ENCODE assay signal across 17 cellular contexts in genomic region chr7:17333227-17333626, GRCh38. TPM values are rescaled to one million over a fixed set of nuclear protein-coding genes. Genes with fewer than 3 reads are reported as not detected.
DNase-seq lines count a peak whose midpoint lies in the region; ATAC-seq and TF ChIP-seq lines count a peak whose summit lies in the region.
"Had no signal": no experiment of that assay in that cellular context is flagged by ENCODE, and none has a peak within 500 bp of the region (broad histone marks: within the 10 kb centered on the region; RNA-seq: fewer than 3 reads in every experiment).

No MANE protein-coding gene starts in this region.

- no peaks in the 10 kb centered on the region for H3F3A ChIP-seq in smooth muscle cell (ENCODE audit: low read depth)

- DNase-seq in HFFc6, result no peak
- no peak for DNase-seq in RWPE2 (ENCODE audit: low spot score)
- DNase-seq in fibroblast of the aortic adventitia (ENCODE audit: low read depth), result peak; percentile 52
- no peak for DNase-seq in smooth muscle cell (lab: John Stamatoyannopoulos, UW; ENCODE audit: unreplicated experiment)
- no peak for DNase-seq in GM03348 (ENCODE audit: low spot score)
- DNase-seq in NCI-H2029 (lab: John Stamatoyannopoulos, UW), result no peak
- no peak for DNase-seq in effector memory CD4-positive, alpha-beta T cell
- DNase-seq: ACHN, AML-193, DMS79 treated with DMSO at 0.1 percent for 48 hours, H9, NCI-H1092 treated with DMSO at 0.1 percent for 48 hours, NCI-H1694 treated with DMSO at 0.1 percent for 48 hours, NCI-H526, PC-9, SJCRH30 had no signal

- ATAC-seq in RWPE2 (ENCODE audit: low read depth), result no peak

- no peak overlapping the region for H3K4me2 ChIP-seq in smooth muscle cell
- H3K4me2 ChIP-seq: PC-9 had no signal

- no peak overlapping the region for H3K4me3 Mint-ChIP-seq in HFFc6
- H3K4me3 Mint-ChIP-seq: CD14-positive monocyte, H9 had no signal

- H3K4me1 ChIP-seq in RWPE2 (ENCODE audit: insufficient read depth, poor library complexity, severe bottlenecking) (no peaks in the 10 kb centered on the region), smooth muscle cell (ENCODE audit: low read depth) (no peaks in the 10 kb centered on the region)
- H3K4me1 ChIP-seq in effector memory CD4-positive, alpha-beta T cell (ENCODE audit: control insufficient read depth, insufficient read depth, low read length, poor library complexity, severe bottlenecking), result no peaks in the 10 kb centered on the region
- H3K4me1 ChIP-seq: SJCRH30 had no signal

- H3K9me3 ChIP-seq in RWPE2 (ENCODE audit: severe bottlenecking), result no peaks in the 10 kb centered on the region
- no peaks in the 10 kb centered on the region for H3K9me3 ChIP-seq in smooth muscle cell (replicated peaks; ENCODE audit: low read depth)
- no peaks in the 10 kb centered on the region for H3K9me3 ChIP-seq in effector memory CD4-positive, alpha-beta T cell (ENCODE audit: control insufficient read depth, low read length)
- H3K9me3 ChIP-seq: SJCRH30 had no signal

- no peak for TF ChIP-seq CTCF in HFFc6 (IDR thresholded peaks at IDR 0.05)
- no peak for TF ChIP-seq CTCF in RWPE2 (IDR thresholded peaks at IDR 0.05; ENCODE audit: poor library complexity, severe bottlenecking)
- no peak for TF ChIP-seq CTCF in fibroblast of the aortic adventitia (IDR thresholded peaks at IDR 0.05; ENCODE audit: insufficient read depth, low read length)
- TF ChIP-seq CTCF in smooth muscle cell (IDR thresholded peaks at IDR 0.05; ENCODE audit: borderline replicate concordance, insufficient read depth, poor library complexity, severe bottlenecking), result no peak

- H3K27ac ChIP-seq in RWPE2 (ENCODE audit: poor library complexity, severe bottlenecking) (peak overlapping the region; percentile 3), smooth muscle cell (ENCODE audit: low read depth) (peak overlapping the region; percentile 41)
- H3K27ac ChIP-seq in effector memory CD4-positive, alpha-beta T cell (ENCODE audit: insufficient read depth, low read length, poor library complexity, severe bottlenecking), result no peak overlapping the region
- H3K27ac ChIP-seq: PC-9, SJCRH30 had no signal

- H2AFZ ChIP-seq in smooth muscle cell (ENCODE audit: low read depth), result no peak overlapping the region
- H2AFZ ChIP-seq: PC-9 had no signal

- peak overlapping the region; percentile 18 for H3K27ac Mint-ChIP-seq in HFFc6
- H3K27ac Mint-ChIP-seq: CD14-positive monocyte, H9 had no signal

- H3K79me2 ChIP-seq in smooth muscle cell (ENCODE audit: low read depth), result peaks cover 49% of the 10 kb centered on the region

- H3K27me3 ChIP-seq in RWPE2 (ENCODE audit: insufficient read depth, poor library complexity, severe bottlenecking), result no peaks in the 10 kb centered on the region
- H3K27me3 ChIP-seq in smooth muscle cell (ENCODE audit: low read depth), result no peaks in the 10 kb centered on the region
- H3K27me3 ChIP-seq in effector memory CD4-positive, alpha-beta T cell (replicated peaks; ENCODE audit: control insufficient read depth, insufficient read depth, low read length, poor library complexity, severe bottlenecking), result no peaks in the 10 kb centered on the region

- H3K27me3 Mint-ChIP-seq in HFFc6 (ENCODE audit: insufficient read depth), result no peaks in the 10 kb centered on the region; the same call in 1 of the 2 replicates

- H3K9me3 Mint-ChIP-seq in HFFc6, result no peaks in the 10 kb centered on the region

- H3K36me3 Mint-ChIP-seq in HFFc6 (ENCODE audit: low read depth), result peaks cover 60% of the 10 kb centered on the region

- H3K36me3 ChIP-seq in RWPE2 (ENCODE audit: low read depth), result peaks cover 90% of the 10 kb centered on the region
- peaks cover 46% of the 10 kb centered on the region for H3K36me3 ChIP-seq in smooth muscle cell (ENCODE audit: low read depth)
- H3K36me3 ChIP-seq in effector memory CD4-positive, alpha-beta T cell (ENCODE audit: control insufficient read depth, insufficient read depth, low read length), result peaks cover 48% of the 10 kb centered on the region
- H3K36me3 ChIP-seq: SJCRH30 had no signal

- no peak overlapping the region for H3K9ac ChIP-seq in smooth muscle cell (ENCODE audit: low read depth)

- H3K4me3 ChIP-seq in RWPE2 (ENCODE audit: severe bottlenecking) (no peak overlapping the region), fibroblast of the aortic adventitia (ENCODE audit: low read depth, low read length) (no peak overlapping the region), smooth muscle cell (no peak overlapping the region)
- H3K4me3 ChIP-seq in effector memory CD4-positive, alpha-beta T cell (ENCODE audit: insufficient read depth, low read depth, low read length, poor library complexity, severe bottlenecking), result no peak overlapping the region
- H3K4me3 ChIP-seq: PC-9, SJCRH30 had no signal

- peaks cover 16% of the 10 kb centered on the region for H4K20me1 ChIP-seq in smooth muscle cell (ENCODE audit: low read depth)

- H3K4me1 Mint-ChIP-seq in HFFc6 (ENCODE audit: low read depth), result peaks cover 26% of the 10 kb centered on the region
- H3K4me1 Mint-ChIP-seq: CD14-positive monocyte, H9 had no signal

RNA-seq across cellular contexts. Expression of gene AHR, which starts 34.8 kb away (rescaled TPM):
- total RNA-seq in HFFc6 (2021; fragmentation: NEBNext Ultra II Directional; extraction: Animal tissue kit (Norgen Biotek cat#: 25700)), result 10 to 100 TPM; 35.8 to 57.2 (median 47.4) TPM
- 326 and 493 TPM in 2 replicates for total RNA-seq in fibroblast of the aortic adventitia (ENCODE audit: low replicate concordance)
- total RNA-seq in smooth muscle cell, result 165 and 174 TPM in 2 replicates
- polyA plus RNA-seq in smooth muscle cell, result 25.7 and 27.6 TPM in 2 replicates
- total RNA-seq: SJCRH30 had no signal
